Comparison of ENCODE assay signal across 23 cellular contexts in the genomic region with DNA sequence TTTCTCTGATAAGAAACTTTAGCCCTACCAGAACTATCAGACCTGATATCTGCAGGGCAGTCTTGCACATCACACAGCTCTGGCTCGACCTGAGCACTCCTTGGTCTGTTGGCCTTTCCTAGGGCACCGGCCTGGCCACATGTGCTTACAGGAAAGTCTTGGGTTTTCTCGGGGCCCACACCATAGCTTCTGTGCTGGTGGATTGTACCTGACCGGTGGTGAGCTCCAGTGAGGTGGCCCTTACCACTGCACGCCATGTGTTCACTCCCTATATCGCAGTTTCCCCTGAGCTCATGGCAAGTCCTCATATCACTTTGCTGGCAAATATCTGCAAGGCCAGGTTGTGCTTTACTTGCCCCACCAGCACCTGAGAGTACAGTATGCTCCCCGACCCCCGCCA.
DNase-seq lines count a peak whose midpoint lies in the region; ATAC-seq, FAIRE-seq and TF ChIP-seq lines count a peak whose summit lies in the region.
"Had no signal": no experiment of that assay in that cellular context is flagged by ENCODE, and none has a peak within 500 bp of the region (broad histone marks: within the 10 kb centered on the region; RNA-seq: fewer than 3 reads in every experiment).

No MANE protein-coding gene starts in this region.

- H3K27ac Mint-ChIP-seq in activated CD4-positive, alpha-beta T cell treated with anti-CD3 and anti-CD28 coated beads for 36 hours: no peak overlapping the region
- no peak overlapping the region for H3K27ac Mint-ChIP-seq in activated naive CD8-positive, alpha-beta T cell treated with anti-CD3 and anti-CD28 coated beads, Interleukin-2, amount 50 U/mL, for 24 hours
- H3K27ac Mint-ChIP-seq: B cell; CD8-positive, alpha-beta T cell; GM23338; H9 had no signal

- ATAC-seq in Right ventricle myocardium inferior (no peak), left ventricle myocardium superior (no peak), upper lobe of left lung (ENCODE audit: low FRiP score in 2 of 2) (peak; percentile 16 to 31), aorta (ENCODE audit: low FRiP score) (peak; percentile 13), GM21526 (IDR thresholded peaks at IDR 0.05; ENCODE audit: low FRiP score, unreplicated experiment) (no peak)
- ATAC-seq in activated CD4-positive, alpha-beta T cell treated with anti-CD3 and anti-CD28 coated beads for 36 hours: no peak
- no peak for ATAC-seq in activated naive CD8-positive, alpha-beta T cell treated with anti-CD3 and anti-CD28 coated beads, Interleukin-2, amount 50 U/mL, for 24 hours
- ATAC-seq: CD8-positive, alpha-beta T cell; GM23338; HCT116 had no signal

- H3K4me1 Mint-ChIP-seq in activated CD4-positive, alpha-beta T cell treated with anti-CD3 and anti-CD28 coated beads for 36 hours: no peaks in the 10 kb centered on the region
- H3K4me1 Mint-ChIP-seq in activated naive CD8-positive, alpha-beta T cell treated with anti-CD3 and anti-CD28 coated beads, Interleukin-2, amount 50 U/mL, for 24 hours: no peaks in the 10 kb centered on the region
- H3K4me1 Mint-ChIP-seq: B cell; CD4-positive, CD25-positive, alpha-beta regulatory T cell; GM23338; H9 had no signal

- WGBS in upper lobe of left lung, 2 donors: 79 to 83% methylated on average over 6 to 8 of the region's 8 CpGs
- WGBS in aorta, 2 donors: 90 to 91% methylated on average over 8 of the region's 8 CpGs

- H3K36me3 ChIP-seq in kidney (ENCODE audit: control insufficient read depth in 1 of 2, insufficient read depth in 2 of 2, low read length in 2 of 2): no peaks in the 10 kb centered on the region
- H3K36me3 ChIP-seq in upper lobe of left lung: no peaks in the 10 kb centered on the region
- no peaks in the 10 kb centered on the region for H3K36me3 ChIP-seq in aorta (ENCODE audit: control insufficient read depth in 1 of 2, insufficient read depth in 2 of 2, low read length in 1 of 2)
- H3K36me3 ChIP-seq: BLaER1 had no signal

- CTCF ChIA-PET in activated CD4-positive, alpha-beta T cell treated with anti-CD3 and anti-CD28 coated beads for 36 hours (lab: Charles Lee): no interaction called here

- no peaks in the 10 kb centered on the region for H3K27me3 ChIP-seq in upper lobe of left lung
- H3K27me3 ChIP-seq in aorta (ENCODE audit: control insufficient read depth in 1 of 2, insufficient read depth in 2 of 2, low read length in 1 of 2): no peaks in the 10 kb centered on the region
- H3K27me3 ChIP-seq: BLaER1 had no signal

- H3K36me3 Mint-ChIP-seq in activated CD4-positive, alpha-beta T cell treated with anti-CD3 and anti-CD28 coated beads for 36 hours (ENCODE audit: low read depth): no peaks in the 10 kb centered on the region
- no peaks in the 10 kb centered on the region for H3K36me3 Mint-ChIP-seq in activated naive CD8-positive, alpha-beta T cell treated with anti-CD3 and anti-CD28 coated beads, Interleukin-2, amount 50 U/mL, for 24 hours (ENCODE audit: low read depth)
- H3K36me3 Mint-ChIP-seq: CD4-positive, CD25-positive, alpha-beta regulatory T cell; CD8-positive, alpha-beta T cell had no signal

- H3K4me3 ChIP-seq in kidney (ENCODE audit: low read length in 2 of 2) (no peak overlapping the region), upper lobe of left lung (no peak overlapping the region), aorta (ENCODE audit: low read length in 2 of 2) (no peak overlapping the region)
- H3K4me3 ChIP-seq: BLaER1, GM23338 had no signal

- intact Hi-C loops in Right ventricle myocardium inferior (cut with DNase I): no loop called here
- intact Hi-C loops in left ventricle myocardium superior (cut with micrococcal nuclease): no loop called here
- intact Hi-C loops in kidney (cut with DNase I): no loop called here
- intact Hi-C loops in aorta (cut with DNase I): no loop called here
- intact Hi-C loops in activated CD4-positive, alpha-beta T cell treated with anti-CD3 and anti-CD28 coated beads for 36 hours (cut with DNase I, micrococcal nuclease): no loop called here

- H3K27ac ChIP-seq in kidney (ENCODE audit: low read depth in 2 of 2, low read length in 2 of 2) (no peak overlapping the region), upper lobe of left lung (no peak overlapping the region), aorta (ENCODE audit: low read depth in 1 of 2, low read length in 2 of 2) (no peak overlapping the region)
- H3K27ac ChIP-seq: 22Rv1, BLaER1, C4-2B had no signal

- TF ChIP-seq EP300 in upper lobe of left lung (IDR thresholded peaks at IDR 0.05): no peak

- H3K9ac ChIP-seq in kidney (ENCODE audit: low read length in 2 of 2): no peak overlapping the region
- H3K9ac ChIP-seq: BLaER1 had no signal

- TF ChIP-seq POLR2A in upper lobe of left lung (IDR thresholded peaks at IDR 0.05): no peak

- TF ChIP-seq CTCF in kidney (IDR thresholded peaks at IDR 0.05; ENCODE audit: borderline replicate concordance, extremely low read depth, insufficient read depth): no peak
- no peak for TF ChIP-seq CTCF in upper lobe of left lung (IDR thresholded peaks at IDR 0.05)

- H3K4me3 Mint-ChIP-seq in activated CD4-positive, alpha-beta T cell treated with anti-CD3 and anti-CD28 coated beads for 36 hours: no peak overlapping the region
- H3K4me3 Mint-ChIP-seq in activated naive CD8-positive, alpha-beta T cell treated with anti-CD3 and anti-CD28 coated beads, Interleukin-2, amount 50 U/mL, for 24 hours: no peak overlapping the region
- H3K4me3 Mint-ChIP-seq: B cell; CD4-positive, CD25-positive, alpha-beta regulatory T cell; CD8-positive, alpha-beta T cell; GM23338; H9 had no signal

- H3K27me3 Mint-ChIP-seq in activated CD4-positive, alpha-beta T cell treated with anti-CD3 and anti-CD28 coated beads for 36 hours: no peaks in the 10 kb centered on the region
- H3K27me3 Mint-ChIP-seq in activated naive CD8-positive, alpha-beta T cell treated with anti-CD3 and anti-CD28 coated beads, Interleukin-2, amount 50 U/mL, for 24 hours: no peaks in the 10 kb centered on the region
- H3K27me3 Mint-ChIP-seq: B cell; CD4-positive, CD25-positive, alpha-beta regulatory T cell had no signal

- no peak for FAIRE-seq in kidney (lab: Jason Lieb, UNC)
- FAIRE-seq: A204.1, G401.6, GM12892 had no signal

- DNase-seq in Right ventricle myocardium inferior (ENCODE audit: missing footprints) (peak; percentile 52), left ventricle myocardium superior (no peak), kidney (peak; percentile 42), upper lobe of left lung (no peak), aorta (no peak)
- DNase-seq in activated CD4-positive, alpha-beta T cell treated with anti-CD3 and anti-CD28 coated beads for 36 hours: no peak
- DNase-seq in activated naive CD8-positive, alpha-beta T cell treated with anti-CD3 and anti-CD28 coated beads, Interleukin-2, amount 50 U/mL, for 24 hours: no peak
- DNase-seq: Caco-2; CD4-positive, CD25-positive, alpha-beta regulatory T cell; CD8-positive, alpha-beta T cell; DMS153; DND-41; H9 had no signal

- POLR2A ChIA-PET in activated CD4-positive, alpha-beta T cell treated with anti-CD3 and anti-CD28 coated beads for 36 hours (lab: Charles Lee): no interaction called here

- H3K4me1 ChIP-seq in kidney (ENCODE audit: control insufficient read depth in 1 of 2, insufficient read depth in 1 of 2, low read depth in 1 of 2, low read length in 2 of 2) (no peaks in the 10 kb centered on the region), upper lobe of left lung (no peaks in the 10 kb centered on the region), aorta (ENCODE audit: control insufficient read depth in 1 of 2, insufficient read depth in 2 of 2, low read length in 2 of 2) (no peaks in the 10 kb centered on the region)
- H3K4me1 ChIP-seq: BLaER1, Caco-2 had no signal

- peaks cover 13% of the 10 kb centered on the region for H3K9me3 Mint-ChIP-seq in activated CD4-positive, alpha-beta T cell treated with anti-CD3 and anti-CD28 coated beads for 36 hours (ENCODE audit: low read depth)
- H3K9me3 Mint-ChIP-seq in activated naive CD8-positive, alpha-beta T cell treated with anti-CD3 and anti-CD28 coated beads, Interleukin-2, amount 50 U/mL, for 24 hours: peaks cover 17% of the 10 kb centered on the region

- H3K9me3 ChIP-seq in kidney (ENCODE audit: control insufficient read depth in 1 of 2, low read length in 2 of 2): peaks cover 0 to 8% of the 10 kb centered on the region in 2 donors
- H3K9me3 ChIP-seq in upper lobe of left lung: peaks cover 0 to 16% (median 0%) of the 10 kb centered on the region in 4 donors
- peaks cover 3% of the 10 kb centered on the region for H3K9me3 ChIP-seq in aorta (ENCODE audit: control insufficient read depth, low read length)
- H3K9me3 ChIP-seq: Caco-2 had no signal

Comparison
In these comparisons a context has a peak if more than half of its experiments do, and no peak if none do; other contexts are left out.
1. DNase-seq: peak in Right ventricle myocardium inferior (single experiment) and kidney (single experiment); none in left ventricle myocardium superior (single experiment), upper lobe of left lung (0 of 2), aorta (0 of 2), activated CD4-positive, alpha-beta T cell treated with anti-CD3 and anti-CD28 coated beads for 36 hours (single experiment) and activated naive CD8-positive, alpha-beta T cell treated with anti-CD3 and anti-CD28 coated beads, Interleukin-2, amount 50 U/mL, for 24 hours (single experiment).
2. ATAC-seq: peak in upper lobe of left lung (2 of 2) and aorta (single experiment); none in Right ventricle myocardium inferior (single experiment), left ventricle myocardium superior (single experiment), GM21526 (single experiment), activated CD4-positive, alpha-beta T cell treated with anti-CD3 and anti-CD28 coated beads for 36 hours (single experiment) and activated naive CD8-positive, alpha-beta T cell treated with anti-CD3 and anti-CD28 coated beads, Interleukin-2, amount 50 U/mL, for 24 hours (single experiment).